30 cellular contexts compared by ENCODE assay signal in the genomic region with DNA sequence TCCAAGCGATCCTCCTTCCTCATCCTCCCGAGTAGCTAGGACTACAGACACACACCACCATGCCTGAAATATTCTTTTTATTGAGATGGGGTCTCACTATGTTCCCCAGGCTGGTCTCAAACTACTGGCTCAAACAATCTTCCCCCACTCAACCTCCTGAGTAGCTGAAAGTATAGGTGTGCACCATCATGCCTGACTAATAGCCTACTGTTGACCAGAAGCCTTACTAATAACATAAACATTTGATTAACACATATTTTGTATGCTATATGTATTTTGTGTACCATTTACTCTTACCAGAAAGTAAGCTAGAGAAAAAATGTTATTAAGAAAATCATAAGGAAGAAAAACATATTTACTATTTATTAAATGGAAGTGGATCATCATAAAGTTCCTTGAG. TPM values are rescaled to one million over a fixed set of nuclear protein-coding genes. Genes with fewer than 3 reads are reported as not detected.
"Had no signal": no experiment of that assay in that cellular context is flagged by ENCODE, and none has a peak within 500 bp of the region (broad histone marks: within the 10 kb centered on the region; RNA-seq: fewer than 3 reads in every experiment).

No MANE protein-coding gene starts in this region.

- DNase-seq: islet precursor cell; left ventricle myocardium inferior; naive thymus-derived CD8-positive, alpha-beta T cell; pancreas; posterior cingulate gyrus; psoas muscle; right lobe of liver; stimulated activated CD4-positive, alpha-beta T cell treated with anti-CD3 and anti-CD28 coated beads, Interleukin-1b, Interleukin-23, amount 100 ng/mL, for 48 hours; stimulated activated CD4-positive, alpha-beta T cell treated with anti-CD3 and anti-CD28 coated beads, Interleukin-2, amount 100 ng/mL, for 48 hours; stimulated activated CD4-positive, alpha-beta T cell treated with anti-CD3 and anti-CD28 coated beads, Interleukin-4, amount 100 ng/mL, for 4 hours; stimulated activated CD8-positive, alpha-beta memory T cell treated with anti-CD3 and anti-CD28 coated beads, Interleukin-4, amount 100 ng/mL, for 48 hours; stimulated activated naive CD4-positive, alpha-beta T cell treated with Interleukin-2 at 50 U/mL for 16 hours; stimulated activated naive CD8-positive, alpha-beta T cell treated with anti-CD3 and anti-CD28 coated beads, Interleukin-15, amount 100 ng/mL, for 72 hours; substantia nigra; uterus had no signal

- H3K79me2 ChIP-seq: hepatocyte had no signal

- H3K4me1 Mint-ChIP-seq: memory B cell; naive thymus-derived CD8-positive, alpha-beta T cell; nephron; stimulated activated memory B cell treated with anti-CD40 and anti-IgM and Interleukin-4, amounts not matched to agents 10 μg/mL and 1 μg/mL and 100 μg/mL, for 72 hours; stimulated activated naive CD8-positive, alpha-beta T cell treated with anti-CD3 and anti-CD28 coated beads, Interleukin-15, amount 100 ng/mL, for 72 hours had no signal

- H3K9me3 ChIP-seq: pancreas, right lobe of liver, tibial nerve, uterus had no signal

- H3K4me1 ChIP-seq: left ventricle myocardium inferior, psoas muscle, right lobe of liver, tibial nerve, uterus had no signal

- H3K4me2 ChIP-seq: hepatocyte, smooth muscle cell had no signal

- H3K9me3 Mint-ChIP-seq: stimulated activated naive CD8-positive, alpha-beta T cell treated with anti-CD3 and anti-CD28 coated beads, Interleukin-15, amount 100 ng/mL, for 72 hours; type B pancreatic cell had no signal

- H3K27ac ChIP-seq: hepatocyte, left ventricle myocardium inferior, pancreas, psoas muscle, right lobe of liver, tibial nerve, uterus had no signal

- H3K4me3 Mint-ChIP-seq: memory B cell; naive thymus-derived CD8-positive, alpha-beta T cell; nephron; stimulated activated memory B cell treated with anti-CD40 and anti-IgM and Interleukin-4, amounts not matched to agents 10 μg/mL and 1 μg/mL and 100 μg/mL, for 72 hours; stimulated activated naive CD8-positive, alpha-beta T cell treated with anti-CD3 and anti-CD28 coated beads, Interleukin-15, amount 100 ng/mL, for 72 hours; type B pancreatic cell had no signal

- ATAC-seq: naive thymus-derived CD8-positive, alpha-beta T cell; pancreas; psoas muscle; right lobe of liver; stimulated activated memory B cell treated with anti-CD40 and anti-IgM and Interleukin-4, amounts not matched to agents 10 μg/mL and 1 μg/mL and 100 μg/mL, for 72 hours; stimulated activated naive CD8-positive, alpha-beta T cell treated with anti-CD3 and anti-CD28 coated beads, Interleukin-15, amount 100 ng/mL, for 72 hours had no signal

- H3K36me3 ChIP-seq: left ventricle myocardium inferior, pancreas, right lobe of liver, tibial nerve, uterus had no signal

- H3K36me3 Mint-ChIP-seq: naive thymus-derived CD8-positive, alpha-beta T cell; stimulated activated memory B cell treated with anti-CD40 and anti-IgM and Interleukin-4, amounts not matched to agents 10 μg/mL and 1 μg/mL and 100 μg/mL, for 72 hours; type B pancreatic cell had no signal

- H2AFZ ChIP-seq: hepatocyte had no signal

- FAIRE-seq: pancreas had no signal

- H3K4me3 ChIP-seq: hepatocyte, left ventricle myocardium inferior, lung, pancreas, psoas muscle, right lobe of liver, smooth muscle cell, tibial nerve, uterus had no signal

- H3K27me3 ChIP-seq: hepatocyte, pancreas, right lobe of liver, tibial nerve, uterus had no signal

- H3K27ac Mint-ChIP-seq: memory B cell; naive thymus-derived CD8-positive, alpha-beta T cell; nephron; stimulated activated memory B cell treated with anti-CD40 and anti-IgM and Interleukin-4, amounts not matched to agents 10 μg/mL and 1 μg/mL and 100 μg/mL, for 72 hours; stimulated activated naive CD8-positive, alpha-beta T cell treated with anti-CD3 and anti-CD28 coated beads, Interleukin-15, amount 100 ng/mL, for 72 hours; type B pancreatic cell had no signal

RNA-seq across cellular contexts. Expression of a gene that starts 11.9 kb away (rescaled TPM):
- total RNA-seq: hepatocyte; kidney epithelial cell; left ventricle myocardium inferior; lower leg skin; lung; mucosa of gallbladder; naive thymus-derived CD8-positive, alpha-beta T cell; osteoblast; pancreas; psoas muscle; right lobe of liver; skeletal muscle tissue; smooth muscle cell; temporal lobe; tibial nerve; ureter; uterus had no signal

RNA-seq across cellular contexts. Expression of a gene that starts 13.5 kb away (rescaled TPM):
- total RNA-seq: hepatocyte; kidney epithelial cell; left ventricle myocardium inferior; lower leg skin; lung; mucosa of gallbladder; naive thymus-derived CD8-positive, alpha-beta T cell; osteoblast; pancreas; psoas muscle; right lobe of liver; skeletal muscle tissue; smooth muscle cell; temporal lobe; tibial nerve; ureter; uterus had no signal

RNA-seq across cellular contexts. Expression of a gene that starts 38.5 kb away (rescaled TPM):
- total RNA-seq: hepatocyte; kidney epithelial cell; left ventricle myocardium inferior; lower leg skin; mucosa of gallbladder; naive thymus-derived CD8-positive, alpha-beta T cell; osteoblast; pancreas; psoas muscle; right lobe of liver; skeletal muscle tissue; smooth muscle cell; temporal lobe; tibial nerve; ureter; uterus had no signal

RNA-seq across cellular contexts. Expression of a gene that starts 52.4 kb away (rescaled TPM):
- total RNA-seq: hepatocyte; kidney epithelial cell; left ventricle myocardium inferior; lower leg skin; lung; mucosa of gallbladder; naive thymus-derived CD8-positive, alpha-beta T cell; osteoblast; pancreas; psoas muscle; right lobe of liver; skeletal muscle tissue; smooth muscle cell; temporal lobe; tibial nerve; ureter; uterus had no signal
